ENCODE assay signal across 1 cellular context in genomic region chr1:211676106-211676583, GRCh38.
TF ChIP-seq lines count a peak whose summit lies in the region.

No MANE protein-coding gene starts in this region.

TF ChIP-seq in K562, 482 proteins besides CTCF, POLR2A, EP300 and RAD21 (continued from another document and continues in another):
- no peak; the same call in 1 of the 2 replicates for TF ChIP-seq MGA (IDR thresholded peaks at IDR 0.05)
- TF ChIP-seq GABPA (tag; conservative IDR thresholded peaks at IDR 0.05; ENCODE audit: low read depth) = no peak
- no peak for TF ChIP-seq RFX7 (CRISPR knock-in tag; IDR thresholded peaks at IDR 0.05)
- TF ChIP-seq ZFX (CRISPR knock-in tag; IDR thresholded peaks at IDR 0.05) = no peak
- TF ChIP-seq ZNF217 (CRISPR knock-in tag; IDR thresholded peaks at IDR 0.05) = no peak
- TF ChIP-seq FOXA1 (IDR thresholded peaks at IDR 0.05; ENCODE audit: borderline replicate concordance) = no peak
- TF ChIP-seq MCM7 (IDR thresholded peaks at IDR 0.05) = no peak
- no peak for TF ChIP-seq RNF2 (IDR thresholded peaks at IDR 0.05)
- no peak for TF ChIP-seq ZNF316 (IDR thresholded peaks at IDR 0.05)
- no peak for TF ChIP-seq RBFOX2 (IDR thresholded peaks at IDR 0.05; ENCODE audit: low read depth, low read length)
- TF ChIP-seq SP1 (CRISPR knock-in tag; IDR thresholded peaks at IDR 0.05) = no peak
- no peak for TF ChIP-seq ZNF318 (IDR thresholded peaks at IDR 0.05; ENCODE audit: borderline replicate concordance in 1 of 2, low read depth in 1 of 2)
- TF ChIP-seq SMARCB1 (IDR thresholded peaks at IDR 0.05; ENCODE audit: insufficient read length, low read depth) = no peak
- peak; percentile 86 for TF ChIP-seq FOSL1 (tag; conservative IDR thresholded peaks at IDR 0.05)
- TF ChIP-seq RBM14 (IDR thresholded peaks at IDR 0.05; ENCODE audit: borderline replicate concordance, insufficient read depth, low read depth, low read length) = no peak
- no peak for TF ChIP-seq RB1 (IDR thresholded peaks at IDR 0.05; ENCODE audit: low read depth)
- no peak for TF ChIP-seq NR3C1 (CRISPR knock-in tag; IDR thresholded peaks at IDR 0.05)
- TF ChIP-seq ZNF212 (CRISPR knock-in tag; IDR thresholded peaks at IDR 0.05) = no peak
- TF ChIP-seq RFX1 (IDR thresholded peaks at IDR 0.05) = no peak
- no peak for TF ChIP-seq PHB2 (IDR thresholded peaks at IDR 0.05; ENCODE audit: low read depth)
- TF ChIP-seq KLF10 (CRISPR knock-in tag; IDR thresholded peaks at IDR 0.05) = no peak
- TF ChIP-seq MNT (conservative IDR thresholded peaks at IDR 0.05) = peak in 1 of 2 experiments; percentile 9; a peak in 1 of 4 replicates
- TF ChIP-seq ZNF830 (CRISPR knock-in tag; IDR thresholded peaks at IDR 0.05) = no peak
- TF ChIP-seq JUND (IDR thresholded peaks at IDR 0.05; ENCODE audit: borderline replicate concordance, low read depth, low read length) = no peak
- no peak; the same call in 2 of the 3 replicates for TF ChIP-seq JUND (tag; IDR thresholded peaks at IDR 0.05; ENCODE audit: borderline replicate concordance, low read depth, low read length)
- TF ChIP-seq ADNP (tag; IDR thresholded peaks at IDR 0.05) = peak; percentile 53; the same call in 1 of the 2 replicates
